In genomic region chr2:201465524-201465971, GRCh38 we compare ENCODE assay signal across 15 cellular contexts. TPM values are rescaled to one million over a fixed set of nuclear protein-coding genes. Genes with fewer than 3 reads are reported as not detected.
DNase-seq lines count a peak whose midpoint lies in the region; ATAC-seq, FAIRE-seq and TF ChIP-seq lines count a peak whose summit lies in the region.
"Had no signal": no experiment of that assay in that cellular context is flagged by ENCODE, and none has a peak within 500 bp of the region (broad histone marks: within the 10 kb centered on the region; RNA-seq: fewer than 3 reads in every experiment).

No MANE protein-coding gene starts in this region.

- 92 to 100% (median 92%) methylated on average over 2 of the region's 2 CpGs; no CpG with 5 or more reads in 1 of the 4 donors for WGBS in adrenal gland, 4 donors
- 84 to 91% methylated on average over 2 of the region's 2 CpGs for WGBS in heart right ventricle, 2 donors

- H3K4me1 ChIP-seq in adrenal gland (replicated peaks in 1 of 2) (peaks cover 5 to 40% of the 10 kb centered on the region in 2 donors), heart right ventricle (peaks cover 0 to 22% (median 11%) of the 10 kb centered on the region in 9 donors)
- H3K4me1 ChIP-seq: spleen had no signal

- no peak for TF ChIP-seq POLR2A in adrenal gland (IDR thresholded peaks at IDR 0.05)
- no peak for TF ChIP-seq POLR2A in GM18505 (IDR thresholded peaks at IDR 0.05; ENCODE audit: borderline replicate concordance, extremely low read depth, insufficient read depth, insufficient read length)
- TF ChIP-seq POLR2A in GM12892 (IDR thresholded peaks at IDR 0.05; ENCODE audit: low read depth, low read length), result no peak

- H3K27me3 ChIP-seq in adrenal gland, result no peaks in the 10 kb centered on the region
- H3K27me3 ChIP-seq in heart right ventricle, result no peaks in the 10 kb centered on the region
- H3K27me3 ChIP-seq: spleen had no signal

- H3K9me3 ChIP-seq in adrenal gland (replicated peaks in 1 of 3), result no peaks in the 10 kb centered on the region
- peaks cover 0 to 9% (median 0%) of the 10 kb centered on the region in 11 donors for H3K9me3 ChIP-seq in heart right ventricle

- FAIRE-seq in GM12892 (lab: Jason Lieb, UNC), result no peak
- FAIRE-seq: K562 had no signal

- H3K36me3 ChIP-seq in adrenal gland (replicated peaks in 1 of 2) (peaks cover 0 to 44% of the 10 kb centered on the region in 2 donors), heart right ventricle (peaks cover 0 to 96% (median 42%) of the 10 kb centered on the region in 9 donors)

- ATAC-seq in heart right ventricle (peak; percentile 17 to 74 (median 56)), sciatic nerve (peak; percentile 82), GM19397 (IDR thresholded peaks at IDR 0.05; ENCODE audit: unreplicated experiment) (no peak), GM18505 (IDR thresholded peaks at IDR 0.05; ENCODE audit: unreplicated experiment) (no peak)
- ATAC-seq: K562 had no signal

- H3K27ac ChIP-seq in adrenal gland (peak overlapping the region in 4 of 5 donors; percentile 35 to 86 (median 69)), heart right ventricle (peak overlapping the region in 9 of 10 donors; percentile 24 to 75 (median 61))
- H3K27ac ChIP-seq: SK-N-MC, spleen had no signal

- peak; percentile 49 for DNase-seq in EL
- no peak for DNase-seq in adrenal gland
- no peak for DNase-seq in heart right ventricle
- DNase-seq in sciatic nerve (ENCODE audit: low spot score), result no peak
- DNase-seq in GM12892 (ENCODE audit: insufficient read length), result no peak
- DNase-seq in stimulated activated naive CD4-positive, alpha-beta T cell (lab: John Stamatoyannopoulos, UW), result no peak
- DNase-seq: activated CD4-positive, alpha-beta memory T cell treated with anti-CD3 and anti-CD28 coated beads for 36 hours; activated naive CD8-positive, alpha-beta T cell treated with anti-CD3 and anti-CD28 coated beads, Interleukin-2, amount 10 ng/mL, durations not matched to agents 7 days and 5 days; CD4-positive, CD25-positive, alpha-beta regulatory T cell; spleen had no signal

- no peak for TF ChIP-seq CTCF in adrenal gland (IDR thresholded peaks at IDR 0.05)
- TF ChIP-seq CTCF in heart right ventricle (IDR thresholded peaks at IDR 0.05), result no peak

- intact Hi-C loops in adrenal gland (cut with DNase I) (loop anchor here in 1 of 2 donors (10.0 kb wide), 1 partner anchor 71 kb away; no protein-coding TSS in a partner anchor), heart right ventricle (cut with DNase I) (loop anchor here in 1 of 10 donors (10.0 kb wide), 1 partner anchor 71 kb away; no protein-coding TSS in a partner anchor), sciatic nerve (cut with DNase I) (no loop called here)

- H3K4me3 ChIP-seq in adrenal gland, result no peak overlapping the region
- no peak overlapping the region for H3K4me3 ChIP-seq in heart right ventricle
- H3K4me3 ChIP-seq: K562, lung, SK-N-MC, spleen had no signal

RNA-seq across cellular contexts. Expression of gene STRADB, which starts 14.0 kb away (rescaled TPM):
- 100 to 1,000 TPM in 3 of 8 donors, 10 to 100 TPM in 5; 51.2 to 154 (median 97.6) TPM for total RNA-seq in adrenal gland
- polyA plus RNA-seq in adrenal gland, result 10 to 100 TPM; 65.1 to 94.4 (median 81.4) TPM
- 10 to 100 TPM; 43.1 to 77.6 (median 58.6) TPM for total RNA-seq in heart right ventricle
- polyA plus RNA-seq in heart right ventricle, result 10 to 100 TPM; 20.3 to 53.0 TPM
- 44.6 TPM for total RNA-seq in sciatic nerve
- 18.6 TPM for polyA plus RNA-seq in GM12892 (2012; ENCODE audit: missing spikeins)

RNA-seq across cellular contexts. Expression of gene TRAK2, which starts 14.3 kb away (rescaled TPM):
- total RNA-seq in adrenal gland, result 10 to 100 TPM; 40.1 to 66.9 (median 49.9) TPM
- polyA plus RNA-seq in adrenal gland, result 10 to 100 TPM; 17.6 to 36.8 (median 35.6) TPM
- 100 to 1,000 TPM; 124 to 190 (median 169) TPM for total RNA-seq in heart right ventricle
- polyA plus RNA-seq in heart right ventricle, result 10 to 100 TPM; 16.6 to 49.5 TPM
- total RNA-seq in sciatic nerve, result 55.1 TPM
- polyA plus RNA-seq in GM12892 (2012; ENCODE audit: missing spikeins), result 8.5 TPM

Comparison
In these comparisons a context has a peak if more than half of its experiments do, and no peak if none do; other contexts are left out.
1. ATAC-seq: peak in heart right ventricle (8 of 8) and sciatic nerve (single experiment); none in GM19397 (single experiment) and GM18505 (single experiment).